In genomic region chr4:110480031-110480549, GRCh38 we compare ENCODE assay signal across 1 cellular context.
A peak's percentile ranks its signal among the peaks of the same experiment; 100 is the strongest.
TF ChIP-seq lines count a peak whose summit lies in the region.

No MANE protein-coding gene starts in this region.

TF ChIP-seq in K562, 482 proteins besides CTCF, POLR2A, EP300 and RAD21 (continued from another document):
- TF ChIP-seq CREB1 (IDR thresholded peaks at IDR 0.05) (peak; percentile 74; the same call in 1 of the 2 replicates), CREB1 (CRISPR knock-in tag; IDR thresholded peaks at IDR 0.05) (no peak), NFE2 (IDR thresholded peaks at IDR 0.05; ENCODE audit: low read depth) (no peak), NRF1 (conservative IDR thresholded peaks at IDR 0.05 in 1 of 2, IDR thresholded peaks at IDR 0.05 in 1 of 2) (no peak), IRF9 (tag; IDR thresholded peaks at IDR 0.05) (no peak), ZNF583 (CRISPR knock-in tag; IDR thresholded peaks at IDR 0.05) (no peak), AFF1 (IDR thresholded peaks at IDR 0.05; ENCODE audit: low read depth in 1 of 2, partially characterized antibody in 2 of 2) (no peak), SIN3B (IDR thresholded peaks at IDR 0.05; ENCODE audit: low read depth) (no peak), ZNF398 (CRISPR knock-in tag; IDR thresholded peaks at IDR 0.05) (no peak), ZNF668 (CRISPR knock-in tag; IDR thresholded peaks at IDR 0.05) (no peak), THRA (IDR thresholded peaks at IDR 0.05) (no peak), ZBTB34 (CRISPR knock-in tag; IDR thresholded peaks at IDR 0.05) (no peak), ATF1 (CRISPR knock-in tag; IDR thresholded peaks at IDR 0.05) (no peak), ATF1 (tag; IDR thresholded peaks at IDR 0.05) (peak; percentile 81), MECOM (CRISPR knock-in tag; IDR thresholded peaks at IDR 0.05) (no peak), RBM22 (IDR thresholded peaks at IDR 0.05; ENCODE audit: low read depth, low read length, poor library complexity, severe bottlenecking) (no peak), ETV6 (IDR thresholded peaks at IDR 0.05; ENCODE audit: borderline replicate concordance in 1 of 2, low read depth in 2 of 2, low read length in 1 of 2) (no peak), ETV6 (CRISPR knock-in tag; IDR thresholded peaks at IDR 0.05; ENCODE audit: borderline replicate concordance) (no peak), MTA3 (IDR thresholded peaks at IDR 0.05; ENCODE audit: borderline replicate concordance) (no peak)
TF ChIP-seq in K562: peak in this region for 3.
